Comparison of ENCODE assay signal across 10 cellular contexts in genomic region chr13:43268632-43269031, GRCh38.
DNase-seq lines count a peak whose midpoint lies in the region; ATAC-seq and TF ChIP-seq lines count a peak whose summit lies in the region.
"Had no signal": no experiment of that assay in that cellular context is flagged by ENCODE, and none has a peak within 500 bp of the region (broad histone marks: within the 10 kb centered on the region; RNA-seq: fewer than 3 reads in every experiment).

No MANE protein-coding gene starts in this region.

- TF ChIP-seq EP300 in gastroesophageal sphincter (IDR thresholded peaks at IDR 0.05) (no peak), ovary (IDR thresholded peaks at IDR 0.05) (no peak)

- H3K23ac ChIP-seq in trophoblast cell (ENCODE audit: low read length), result no peak overlapping the region

- WGBS in gastroesophageal sphincter (ENCODE audit: low coverage in 1 of 2), 2 donors, result 23 to 33% methylated on average over 2 of the region's 2 CpGs
- no CpG with 5 or more reads among the region's 2 CpGs for WGBS in trophoblast cell (ENCODE audit: extremely low coverage, insufficient coverage, insufficient read length)
- 14 to 31% (median 28%) methylated on average over 2 of the region's 2 CpGs for WGBS in ovary, 3 donors

- DNase-seq in HCEC 1CT (peak; percentile 23), PC-3 (no peak), trophoblast cell (no peak), ovary (no peak), SHP77 (lab: John Stamatoyannopoulos, UW) (no peak)
- no peak for DNase-seq in activated CD4-positive, CD25-positive, alpha-beta regulatory T cell treated with anti-CD3 and anti-CD28 coated beads, Interleukin-2, amount 50 U/mL, for 72 hours
- DNase-seq: naive thymus-derived CD8-positive, alpha-beta T cell had no signal

- H4K8ac ChIP-seq in trophoblast cell (ENCODE audit: low read depth, low read length), result no peak overlapping the region

- H2BK12ac ChIP-seq in trophoblast cell (ENCODE audit: low read length), result no peak overlapping the region

- TF ChIP-seq POLR2A in gastroesophageal sphincter (IDR thresholded peaks at IDR 0.05), result no peak
- no peak for TF ChIP-seq POLR2A in ovary (IDR thresholded peaks at IDR 0.05)

- ATAC-seq in PC-3 (peak; percentile 48), gastroesophageal sphincter (no peak), GM18498 (IDR thresholded peaks at IDR 0.05; ENCODE audit: unreplicated experiment) (no peak)
- ATAC-seq: naive thymus-derived CD8-positive, alpha-beta T cell; stimulated activated memory B cell treated with anti-CD40 and anti-IgM and Interleukin-4, amounts not matched to agents 10 μg/mL and 1 μg/mL and 100 μg/mL, for 72 hours had no signal

- H3K27ac ChIP-seq in PC-3 (ENCODE audit: low read length), result peak overlapping the region; percentile 80
- peak overlapping the region; percentile 58 to 83 (median 72) for H3K27ac ChIP-seq in gastroesophageal sphincter
- peak overlapping the region; percentile 70 for H3K27ac ChIP-seq in trophoblast cell (ENCODE audit: low read depth, low read length)
- H3K27ac ChIP-seq in ovary, result no peak overlapping the region

- peaks cover 38% of the 10 kb centered on the region for H3K4me1 ChIP-seq in PC-3 (ENCODE audit: insufficient read depth, low read length)
- H3K4me1 ChIP-seq in gastroesophageal sphincter, result peaks cover 7 to 24% (median 15%) of the 10 kb centered on the region in 3 donors
- peaks cover 5 to 14% of the 10 kb centered on the region in 2 experiments for H3K4me1 ChIP-seq in trophoblast cell (ENCODE audit: control insufficient read depth in 1 of 2, insufficient read depth in 2 of 2, low read length in 2 of 2)
- H3K4me1 ChIP-seq in ovary (ENCODE audit: insufficient read depth), result peaks cover 2% of the 10 kb centered on the region

- no peak overlapping the region for H3K18ac ChIP-seq in trophoblast cell (ENCODE audit: low read length)

- no peaks in the 10 kb centered on the region for H4K20me1 ChIP-seq in PC-3 (ENCODE audit: low read length)

- peak overlapping the region; percentile 79 for H3K4me2 ChIP-seq in PC-3 (ENCODE audit: low read length)
- peak overlapping the region; percentile 38 for H3K4me2 ChIP-seq in trophoblast cell (ENCODE audit: low read length)

- no peaks in the 10 kb centered on the region for H3K79me2 ChIP-seq in PC-3 (ENCODE audit: low read length)
- H3K79me2 ChIP-seq in trophoblast cell (ENCODE audit: control insufficient read depth, insufficient read depth, low read length, poor library complexity), result no peaks in the 10 kb centered on the region

- H2BK5ac ChIP-seq in trophoblast cell (ENCODE audit: low read depth, low read length, poor library complexity), result no peak overlapping the region

- H3K4me3 ChIP-seq in PC-3 (ENCODE audit: low read length), result peak overlapping the region; percentile 43
- no peak overlapping the region for H3K4me3 ChIP-seq in gastroesophageal sphincter
- no peak overlapping the region for H3K4me3 ChIP-seq in trophoblast cell (ENCODE audit: low read depth, low read length)
- H3K4me3 ChIP-seq in ovary, result no peak overlapping the region

- POLR2A ChIA-PET in PC-3 (lab: Charles Lee; ENCODE audit: unreplicated experiment), result interaction anchor here (0.6 kb wide), 1 partner anchor 266 kb away, joined by 4 read pairs; no protein-coding TSS in a partner anchor

- H3K9me2 ChIP-seq in PC-3 (replicated peaks; ENCODE audit: low read length), result no peaks in the 10 kb centered on the region

- peak overlapping the region; percentile 39 for H3K9ac ChIP-seq in PC-3 (ENCODE audit: low read length)
- H3K9ac ChIP-seq in trophoblast cell (ENCODE audit: low read length), result no peak overlapping the region

- intact Hi-C loops in PC-3 (cut with micrococcal nuclease) (loop anchor here (2.0 to 10.0 kb wide), 2 partner anchors 24 to 606 kb away; partner anchors contain the start of genes CCDC122 and LACC1), ovary (cut with DNase I) (no loop called here)

- H3K14ac ChIP-seq in trophoblast cell (ENCODE audit: low read length), result no peak overlapping the region

- H4K91ac ChIP-seq in trophoblast cell (ENCODE audit: low read depth, low read length), result no peak overlapping the region

- H3K9me3 ChIP-seq in PC-3 (ENCODE audit: low read length), result no peaks in the 10 kb centered on the region
- no peaks in the 10 kb centered on the region for H3K9me3 ChIP-seq in gastroesophageal sphincter
- no peaks in the 10 kb centered on the region for H3K9me3 ChIP-seq in trophoblast cell (ENCODE audit: insufficient read depth, low read depth, low read length)
- H3K9me3 ChIP-seq in ovary, result no peaks in the 10 kb centered on the region

- CTCF ChIA-PET in PC-3 (lab: Charles Lee), result no interaction called here

- no peaks in the 10 kb centered on the region for H3K36me3 ChIP-seq in PC-3 (ENCODE audit: low read depth, low read length)
- no peaks in the 10 kb centered on the region for H3K36me3 ChIP-seq in gastroesophageal sphincter
- H3K36me3 ChIP-seq in trophoblast cell (ENCODE audit: control insufficient read depth in 1 of 2, insufficient read depth in 2 of 2, low read length in 2 of 2), result no peaks in the 10 kb centered on the region
- no peaks in the 10 kb centered on the region for H3K36me3 ChIP-seq in ovary

- no peak overlapping the region for H2BK120ac ChIP-seq in trophoblast cell (ENCODE audit: insufficient read depth, low read length, poor library complexity)

- no peak overlapping the region for H4K12ac ChIP-seq in trophoblast cell (ENCODE audit: low read depth, low read length)

- no peak overlapping the region for H3K4ac ChIP-seq in trophoblast cell (ENCODE audit: low read depth, low read length)

- no peak for TF ChIP-seq CTCF in PC-3 (conservative IDR thresholded peaks at IDR 0.05; ENCODE audit: low read depth, low read length)
- no peak for TF ChIP-seq CTCF in gastroesophageal sphincter (IDR thresholded peaks at IDR 0.05)
- no peak for TF ChIP-seq CTCF in ovary (IDR thresholded peaks at IDR 0.05)

- no peaks in the 10 kb centered on the region for H3F3A ChIP-seq in PC-3 (ENCODE audit: low read length, unreplicated experiment)

- no peak overlapping the region for H2AK5ac ChIP-seq in trophoblast cell (ENCODE audit: low read length)

- no peaks in the 10 kb centered on the region for H3K79me1 ChIP-seq in trophoblast cell (ENCODE audit: low read length)

- no TSS peak for BruUV-seq in PC-3 (replicated peaks; lab: Mats Ljungman, UMichigan)

- no peaks in the 10 kb centered on the region for H3K27me3 ChIP-seq in PC-3 (ENCODE audit: low read length)
- H3K27me3 ChIP-seq in gastroesophageal sphincter, result no peaks in the 10 kb centered on the region
- H3K27me3 ChIP-seq in trophoblast cell (ENCODE audit: insufficient read depth, low read length), result no peaks in the 10 kb centered on the region
- H3K27me3 ChIP-seq in ovary, result no peaks in the 10 kb centered on the region

- peak overlapping the region; percentile 39 for H2AFZ ChIP-seq in PC-3 (ENCODE audit: low read length)
- H2AFZ ChIP-seq in trophoblast cell (ENCODE audit: insufficient read depth, low read length, poor library complexity), result no peak overlapping the region

Comparison
In these comparisons a context has a peak if more than half of its experiments do, and no peak if none do; other contexts are left out.
1. H3K27ac ChIP-seq: peak in PC-3 (single experiment), gastroesophageal sphincter (4 of 4) and trophoblast cell (single experiment); none in ovary (0 of 2).